ENCODE assay signal across 7 cellular contexts in the genomic region with DNA sequence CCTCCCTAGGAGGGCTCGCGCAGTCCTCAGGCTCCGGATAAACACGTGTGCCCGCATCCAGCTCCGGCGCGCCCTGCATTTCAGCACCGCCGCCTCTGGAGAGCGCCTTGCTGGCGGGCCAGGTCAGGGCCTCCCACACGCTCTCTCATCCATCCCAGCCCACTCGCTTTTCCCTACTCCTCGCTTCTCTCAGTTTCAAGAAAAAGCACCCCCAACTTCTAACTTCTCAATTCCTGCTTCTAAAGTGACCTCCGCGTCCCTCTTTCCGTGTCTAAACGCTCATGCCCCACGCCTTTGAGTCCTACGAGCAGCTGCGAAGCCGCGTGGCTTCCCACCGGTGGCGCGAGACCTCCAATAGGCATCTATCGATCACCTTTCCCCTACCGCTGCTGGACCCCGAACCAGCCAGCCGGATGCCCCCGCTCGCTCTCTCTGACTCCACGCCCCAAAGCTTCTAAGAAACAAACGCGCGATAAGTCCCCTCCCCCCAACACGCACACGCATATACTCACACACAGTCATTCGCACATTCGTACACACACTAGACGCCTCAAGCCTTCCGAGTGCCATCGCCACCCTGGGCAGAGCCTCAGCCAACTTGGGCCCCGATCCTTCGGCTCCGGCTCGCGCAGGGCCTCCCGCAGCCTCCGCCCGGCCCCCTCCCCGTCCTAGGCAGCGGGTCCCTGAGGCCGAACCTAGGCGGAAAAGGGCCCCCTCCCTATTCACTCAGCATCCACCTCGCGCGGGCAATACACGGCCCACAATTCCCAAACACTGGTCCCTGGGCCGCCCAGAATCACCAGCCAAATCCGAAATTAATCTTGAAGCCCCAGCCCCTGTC. TPM values are rescaled to one million over a fixed set of nuclear protein-coding genes. Genes with fewer than 3 reads are reported as not detected.
DNase-seq lines count a peak whose midpoint lies in the region; ATAC-seq and TF ChIP-seq lines count a peak whose summit lies in the region.

No MANE protein-coding gene starts in this region.

- no peak overlapping the region for H2AFZ ChIP-seq in Karpas-422 (ENCODE audit: low read length)

- WGBS in iPS DF 6.9 (ENCODE audit: insufficient coverage, insufficient read length), result no CpG with 5 or more reads among the region's 62 CpGs

- H3K27me3 ChIP-seq in RWPE2 (ENCODE audit: insufficient read depth, poor library complexity, severe bottlenecking) (peaks cover 34% of the 10 kb centered on the region), brain microvascular endothelial cell (replicated peaks) (peaks cover 35% of the 10 kb centered on the region), iPS DF 6.9 (ENCODE audit: control insufficient read depth, insufficient read depth, low read length) (peaks cover 2% of the 10 kb centered on the region; the same call in 1 of the 2 replicates), Karpas-422 (ENCODE audit: low read length) (no peaks in the 10 kb centered on the region)

- H3K27ac ChIP-seq in RWPE2 (ENCODE audit: poor library complexity, severe bottlenecking), result no peak overlapping the region
- no peak overlapping the region for H3K27ac ChIP-seq in brain microvascular endothelial cell
- H3K27ac ChIP-seq in iPS DF 6.9 (ENCODE audit: low read length), result no peak overlapping the region
- H3K27ac ChIP-seq in Karpas-422 (ENCODE audit: low read length), result no peak overlapping the region

- H3K9me3 ChIP-seq in RWPE2 (ENCODE audit: severe bottlenecking) (no peaks in the 10 kb centered on the region), iPS DF 6.9 (ENCODE audit: control insufficient read depth, insufficient read depth, low read length) (no peaks in the 10 kb centered on the region), Karpas-422 (ENCODE audit: low read length) (no peaks in the 10 kb centered on the region)

- H3K4me2 ChIP-seq in Karpas-422 (ENCODE audit: low read depth, low read length, poor library complexity, severe bottlenecking), result no peak overlapping the region

- no peaks in the 10 kb centered on the region for H3K79me2 ChIP-seq in Karpas-422 (ENCODE audit: low read length)

- no peaks in the 10 kb centered on the region for H3K9me2 ChIP-seq in Karpas-422 (replicated peaks; ENCODE audit: insufficient read depth, low read length)

- peak; percentile 39 for DNase-seq in HPDE6-E6E7 (ENCODE audit: extremely low spot score)
- DNase-seq in RWPE2 (ENCODE audit: low spot score), result no peak
- DNase-seq in brain microvascular endothelial cell, result peak; percentile 46
- peak; percentile 47 for DNase-seq in iPS DF 6.9 (ENCODE audit: low read depth, low spot score)
- DNase-seq in retina, result peak; percentile 86
- DNase-seq in Karpas-422, result no peak

- TF ChIP-seq CTCF in RWPE2 (IDR thresholded peaks at IDR 0.05; ENCODE audit: poor library complexity, severe bottlenecking) (no peak), brain microvascular endothelial cell (IDR thresholded peaks at IDR 0.05; ENCODE audit: low read depth, low read length, missing control alignments) (no peak)

- H3K36me3 ChIP-seq in RWPE2 (ENCODE audit: low read depth) (no peaks in the 10 kb centered on the region), brain microvascular endothelial cell (replicated peaks) (no peaks in the 10 kb centered on the region), iPS DF 6.9 (ENCODE audit: control insufficient read depth, insufficient read depth, low read length) (no peaks in the 10 kb centered on the region), Karpas-422 (ENCODE audit: insufficient read depth, low read length) (no peaks in the 10 kb centered on the region)

- in situ Hi-C loops in brain microvascular endothelial cell (cut with HindIII; ENCODE audit: low pct_ligation_motif_present, low sequenced_read_pairs), result no loop called here

- H3K4me3 ChIP-seq in RWPE2 (ENCODE audit: severe bottlenecking) (peak overlapping the region; percentile 15), brain microvascular endothelial cell (ENCODE audit: low read depth, low read length) (peak overlapping the region; percentile 26), iPS DF 6.9 (ENCODE audit: low read length) (peak overlapping the region; percentile 43; the same call in 1 of the 2 replicates), Karpas-422 (ENCODE audit: low read length) (no peak overlapping the region)

- H3K4me1 ChIP-seq in RWPE2 (ENCODE audit: insufficient read depth, poor library complexity, severe bottlenecking) (no peaks in the 10 kb centered on the region), iPS DF 6.9 (ENCODE audit: control insufficient read depth, insufficient read depth, low read length) (peaks cover 6% of the 10 kb centered on the region; the same call in 1 of the 2 replicates), Karpas-422 (ENCODE audit: low read length) (no peaks in the 10 kb centered on the region)

- H3K9ac ChIP-seq in Karpas-422 (ENCODE audit: low read length), result no peak overlapping the region

- H4K20me1 ChIP-seq in Karpas-422 (ENCODE audit: insufficient read depth, low read depth, low read length), result no peaks in the 10 kb centered on the region

- ATAC-seq in RWPE2 (ENCODE audit: low read depth), result peak; percentile 81
- ATAC-seq in GM19397 (IDR thresholded peaks at IDR 0.05; ENCODE audit: unreplicated experiment), result no peak

RNA-seq across cellular contexts. Expression of a gene that starts 1.1 kb away (rescaled TPM):
- total RNA-seq in Karpas-422 (2014; rRNA removed; shearing (Covaris generic); ENCODE audit: low replicate concordance), result not detected in 2 replicates

RNA-seq across cellular contexts. Expression of a gene that starts 55.2 kb away (rescaled TPM):
- total RNA-seq in Karpas-422 (2014; rRNA removed; shearing (Covaris generic); ENCODE audit: low replicate concordance), result 41.1 and 99.7 TPM in 2 replicates

Comparison
In these comparisons a context has a peak if more than half of its experiments do, and no peak if none do; other contexts are left out.
1. DNase-seq: peak in HPDE6-E6E7 (single experiment), brain microvascular endothelial cell (single experiment), iPS DF 6.9 (single experiment) and retina (single experiment); none in RWPE2 (single experiment) and Karpas-422 (single experiment).